In the genomic region with DNA sequence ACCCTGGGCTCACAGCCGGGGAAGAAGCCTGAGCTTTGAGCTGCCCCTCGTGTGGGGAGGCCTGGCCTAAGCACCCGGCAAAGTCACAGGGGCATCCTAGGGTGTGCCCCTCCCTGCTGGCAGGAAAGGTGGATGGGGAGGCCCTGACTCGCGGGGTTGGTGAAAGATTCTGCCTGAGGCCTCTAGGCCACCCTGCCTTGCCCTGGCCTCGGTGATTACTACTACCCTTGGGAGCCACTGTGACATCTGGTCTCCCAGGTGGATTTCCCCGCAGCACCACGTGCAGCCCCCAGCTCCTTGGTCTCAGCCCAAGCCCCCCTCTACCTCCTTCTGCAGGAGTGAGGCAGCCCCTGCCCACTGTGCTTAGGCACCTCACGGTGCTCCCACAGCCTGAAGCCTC, we compare ENCODE assay signal across 26 cellular contexts. TPM values are rescaled to one million over a fixed set of nuclear protein-coding genes. Genes with fewer than 3 reads are reported as not detected.
"Had no signal": no experiment of that assay in that cellular context is flagged by ENCODE, and none has a peak within 500 bp of the region (broad histone marks: within the 10 kb centered on the region; RNA-seq: fewer than 3 reads in every experiment).

No MANE protein-coding gene starts in this region.

- H3K27me3 Mint-ChIP-seq: naive thymus-derived CD4-positive, alpha-beta T cell; stimulated activated naive B cell treated with anti-CD40 and anti-IgM and Interleukin-4, amounts not matched to agents 10 μg/mL and 1 μg/mL and 100 μg/mL, for 72 hours had no signal

- H3K4me3 ChIP-seq: coronary artery, gastrocnemius medialis, heart right ventricle, psoas muscle, spleen, tibial artery, upper lobe of right lung, vagina had no signal

- H3K9me3 Mint-ChIP-seq: naive thymus-derived CD4-positive, alpha-beta T cell; nephron progenitor cell; stimulated activated naive B cell treated with anti-CD40 and anti-IgM and Interleukin-4, amounts not matched to agents 10 μg/mL and 1 μg/mL and 100 μg/mL, for 72 hours had no signal

- H3K36me3 ChIP-seq: gastrocnemius medialis, heart right ventricle, neutrophil, tibial artery, upper lobe of right lung, vagina had no signal

- H3K4me3 Mint-ChIP-seq: naive thymus-derived CD4-positive, alpha-beta T cell; nephron progenitor cell; stimulated activated naive B cell treated with anti-CD40 and anti-IgM and Interleukin-4, amounts not matched to agents 10 μg/mL and 1 μg/mL and 100 μg/mL, for 72 hours had no signal

- H3K36me3 Mint-ChIP-seq: naive thymus-derived CD4-positive, alpha-beta T cell; stimulated activated naive B cell treated with anti-CD40 and anti-IgM and Interleukin-4, amounts not matched to agents 10 μg/mL and 1 μg/mL and 100 μg/mL, for 72 hours had no signal

- H3K27me3 ChIP-seq: gastrocnemius medialis, heart right ventricle, neutrophil, spleen, tibial artery, upper lobe of right lung, vagina had no signal

- DNase-seq: effector CD8-positive, alpha-beta T cell; gastrocnemius medialis; heart right ventricle; hypothalamus; kidney glomerular epithelial cell; mammary epithelial cell; naive thymus-derived CD4-positive, alpha-beta T cell; nephron progenitor cell; psoas muscle; spleen; stimulated activated CD4-positive, alpha-beta T cell treated with anti-CD3 and anti-CD28 coated beads, Interleukin-15, amount 100 ng/mL, for 24 hours; stimulated activated CD4-positive, alpha-beta T cell treated with anti-CD3 and anti-CD28 coated beads, Interleukin-1b, Interleukin-23, amount 100 ng/mL, for 48 hours; stimulated activated CD4-positive, alpha-beta T cell treated with anti-CD3 and anti-CD28 coated beads, Interleukin-4, amount 100 ng/mL, for 24 hours; stimulated activated naive B cell treated with anti-CD40 and anti-IgM and Interleukin-4, amounts not matched to agents 10 μg/mL and 1 μg/mL and 100 μg/mL, for 72 hours; tibial artery; upper lobe of right lung had no signal

- H3K9me3 ChIP-seq: gastrocnemius medialis, heart right ventricle, neutrophil, psoas muscle, spleen, tibial artery, upper lobe of right lung, vagina had no signal

- H3K27ac ChIP-seq: coronary artery, gastrocnemius medialis, heart right ventricle, neutrophil, psoas muscle, spleen, tibial artery, upper lobe of right lung, vagina had no signal

- ATAC-seq: esophagus mucosa; gastrocnemius medialis; heart right ventricle; left lobe of liver; naive thymus-derived CD4-positive, alpha-beta T cell; psoas muscle; sciatic nerve; stimulated activated naive B cell treated with anti-CD40 and anti-IgM and Interleukin-4, amounts not matched to agents 10 μg/mL and 1 μg/mL and 100 μg/mL, for 72 hours; upper lobe of right lung had no signal

RNA-seq across cellular contexts. Expression of a gene that starts 23.9 kb away (rescaled TPM):
- polyA plus RNA-seq: naive thymus-derived CD4-positive, alpha-beta T cell had no signal

RNA-seq across cellular contexts. Expression of a gene that starts 47.5 kb away (rescaled TPM):
- total RNA-seq: esophagus mucosa, gastrocnemius medialis, mesenteric fat pad, mononuclear cell, osteoblast, psoas muscle, upper lobe of right lung, vagina had no signal
- polyA plus RNA-seq: fibroblast of lung, mammary epithelial cell, psoas muscle had no signal

RNA-seq across cellular contexts. Expression of a gene that starts 51.0 kb away (rescaled TPM):
- total RNA-seq: mononuclear cell had no signal
